ENCODE assay signal across 12 cellular contexts in the genomic region with DNA sequence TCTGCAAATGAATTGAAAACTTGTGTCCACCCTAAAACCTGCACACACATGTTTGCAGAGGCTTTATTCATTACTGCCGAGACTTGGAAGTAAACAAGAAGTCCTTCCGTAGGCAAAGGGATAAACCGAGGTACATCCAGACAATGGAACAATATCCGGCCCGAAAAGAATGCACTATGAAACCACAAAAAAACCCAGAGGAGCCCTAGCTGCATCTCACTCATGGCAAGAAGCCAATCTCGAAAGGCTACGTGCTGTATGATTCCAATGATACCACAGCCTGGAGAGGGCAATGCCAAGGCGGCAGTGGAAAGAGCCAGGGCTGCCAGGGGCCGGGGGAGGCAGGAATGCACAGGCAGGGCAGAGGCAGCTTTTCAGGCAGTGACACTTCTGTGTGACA. TPM values are rescaled to one million over a fixed set of nuclear protein-coding genes. Genes with fewer than 3 reads are reported as not detected.
DNase-seq lines count a peak whose midpoint lies in the region; ATAC-seq, FAIRE-seq and TF ChIP-seq lines count a peak whose summit lies in the region.
"Had no signal": no experiment of that assay in that cellular context is flagged by ENCODE, and none has a peak within 500 bp of the region (broad histone marks: within the 10 kb centered on the region; RNA-seq: fewer than 3 reads in every experiment).

No MANE protein-coding gene starts in this region.

- H3K4me3 Mint-ChIP-seq in astrocyte (ENCODE audit: unreplicated experiment) (no peak overlapping the region), GM23338 (no peak overlapping the region)
- H3K4me3 Mint-ChIP-seq: central memory CD8-positive, alpha-beta T cell had no signal

- peak; percentile 1 for DNase-seq in BE2C
- DNase-seq in HT-29 (ENCODE audit: low spot score): peak; percentile 41
- DNase-seq in astrocyte (ENCODE audit: low read depth): peak; percentile 14
- DNase-seq in lower lobe of right lung: peak; percentile 40
- DNase-seq in NK-92 treated with Interleukin-12 subunit alpha and Interleukin-12 subunit beta, amount 100 ng/mL, for 24 hours (lab: John Stamatoyannopoulos, UW): no peak
- no peak for DNase-seq in GM23338 (ENCODE audit: low spot score)
- DNase-seq in superior temporal gyrus (ENCODE audit: extremely low spot score): no peak
- DNase-seq: NCI-H187 treated with DMSO at 0.1 percent for 48 hours had no signal

- H3K4me2 ChIP-seq in astrocyte (ENCODE audit: low read length) (peak overlapping the region; percentile 36), GM23338 (no peak overlapping the region)

- H3K36me3 ChIP-seq in BE2C (no peaks in the 10 kb centered on the region), astrocyte (ENCODE audit: insufficient read depth, low read length) (no peaks in the 10 kb centered on the region), lower lobe of right lung (no peaks in the 10 kb centered on the region), GM23338 (ENCODE audit: insufficient read depth) (no peaks in the 10 kb centered on the region)
- H3K36me3 ChIP-seq: WERI-Rb-1 had no signal

- H4K20me1 ChIP-seq in astrocyte (ENCODE audit: insufficient read depth, low read length) (no peaks in the 10 kb centered on the region), GM23338 (replicated peaks; ENCODE audit: insufficient read depth) (no peaks in the 10 kb centered on the region)

- no peak for FAIRE-seq in astrocyte (lab: Jason Lieb, UNC)

- no peak overlapping the region for H3K4me3 ChIP-seq in BE2C (ENCODE audit: low read depth, low read length)
- no peak overlapping the region for H3K4me3 ChIP-seq in astrocyte (ENCODE audit: insufficient read depth, low read depth, low read length)
- no peak overlapping the region for H3K4me3 ChIP-seq in lower lobe of right lung
- no peak overlapping the region for H3K4me3 ChIP-seq in GM23338

- no peak overlapping the region for H2AFZ ChIP-seq in astrocyte (ENCODE audit: low read depth, low read length)
- H2AFZ ChIP-seq in GM23338: no peak overlapping the region

- H3K36me3 Mint-ChIP-seq in astrocyte (ENCODE audit: low read depth, unreplicated experiment): no peaks in the 10 kb centered on the region
- no peaks in the 10 kb centered on the region for H3K36me3 Mint-ChIP-seq in GM23338 (ENCODE audit: low read depth)

- H3K27me3 Mint-ChIP-seq in astrocyte (ENCODE audit: low read depth, unreplicated experiment) (no peaks in the 10 kb centered on the region), GM23338 (ENCODE audit: insufficient read depth, low read depth, poor library complexity) (peaks cover 12% of the 10 kb centered on the region)
- H3K27me3 Mint-ChIP-seq: central memory CD8-positive, alpha-beta T cell had no signal

- H3K4me1 Mint-ChIP-seq in astrocyte (ENCODE audit: low read depth, unreplicated experiment) (peaks cover 3% of the 10 kb centered on the region), GM23338 (peaks cover 6% of the 10 kb centered on the region)

- no peaks in the 10 kb centered on the region for H3K9me2 ChIP-seq in GM23338 (ENCODE audit: insufficient read depth)

- no peaks in the 10 kb centered on the region for H3F3A ChIP-seq in GM23338 (replicated peaks; ENCODE audit: low read depth)

- H3K27ac ChIP-seq in astrocyte (ENCODE audit: low read depth, low read length) (no peak overlapping the region), lower lobe of right lung (no peak overlapping the region), GM23338 (ENCODE audit: low read depth) (no peak overlapping the region)
- H3K27ac ChIP-seq: WERI-Rb-1 had no signal

- H3K9me3 ChIP-seq in BE2C (no peaks in the 10 kb centered on the region), astrocyte (ENCODE audit: insufficient read depth, low read depth, low read length) (no peaks in the 10 kb centered on the region), lower lobe of right lung (no peaks in the 10 kb centered on the region)

- H3K79me2 ChIP-seq in astrocyte (ENCODE audit: insufficient read depth, low read length): no peaks in the 10 kb centered on the region
- no peaks in the 10 kb centered on the region for H3K79me2 ChIP-seq in GM23338 (replicated peaks; ENCODE audit: insufficient read depth)

- H3K27ac Mint-ChIP-seq in astrocyte (ENCODE audit: unreplicated experiment): no peak overlapping the region
- no peak overlapping the region for H3K27ac Mint-ChIP-seq in GM23338

- intact Hi-C loops in lower lobe of right lung (cut with DNase I): no loop called here

- TF ChIP-seq CTCF in BE2C (IDR thresholded peaks at IDR 0.05; ENCODE audit: low read depth, low read length): no peak
- TF ChIP-seq CTCF in astrocyte (IDR thresholded peaks at IDR 0.05; ENCODE audit: insufficient read depth, low read depth, low read length): no peak
- no peak for TF ChIP-seq CTCF in lower lobe of right lung (IDR thresholded peaks at IDR 0.05)
- TF ChIP-seq CTCF in GM23338 (conservative IDR thresholded peaks at IDR 0.05; ENCODE audit: low read depth in 2 of 2): no peak

- ATAC-seq in lower lobe of right lung (no peak), HG03571 (IDR thresholded peaks at IDR 0.05; ENCODE audit: unreplicated experiment) (no peak), GM23338 (no peak)

- H3K4me1 ChIP-seq in BE2C (no peaks in the 10 kb centered on the region), astrocyte (ENCODE audit: insufficient read depth, low read length) (no peaks in the 10 kb centered on the region), lower lobe of right lung (no peaks in the 10 kb centered on the region), GM23338 (ENCODE audit: insufficient read depth) (no peaks in the 10 kb centered on the region)

- H3K9me3 Mint-ChIP-seq in astrocyte (ENCODE audit: unreplicated experiment): peaks cover 4% of the 10 kb centered on the region
- no peaks in the 10 kb centered on the region for H3K9me3 Mint-ChIP-seq in GM23338
- H3K9me3 Mint-ChIP-seq: central memory CD8-positive, alpha-beta T cell had no signal

- no peak overlapping the region for H3K9ac ChIP-seq in astrocyte (ENCODE audit: low read length)

- no peaks in the 10 kb centered on the region for H3K27me3 ChIP-seq in BE2C
- no peaks in the 10 kb centered on the region for H3K27me3 ChIP-seq in astrocyte (ENCODE audit: insufficient read depth, low read length)
- no peaks in the 10 kb centered on the region for H3K27me3 ChIP-seq in lower lobe of right lung (ENCODE audit: low read depth)
- H3K27me3 ChIP-seq in GM23338 (ENCODE audit: insufficient read depth): no peaks in the 10 kb centered on the region

TF ChIP-seq in GM23338, 12 proteins besides CTCF, POLR2A, EP300 and RAD21 (continues in another document):
- no peak for TF ChIP-seq EZH2 (IDR thresholded peaks at IDR 0.05; ENCODE audit: low read depth, unreplicated experiment)
- TF ChIP-seq, protein P1, sequence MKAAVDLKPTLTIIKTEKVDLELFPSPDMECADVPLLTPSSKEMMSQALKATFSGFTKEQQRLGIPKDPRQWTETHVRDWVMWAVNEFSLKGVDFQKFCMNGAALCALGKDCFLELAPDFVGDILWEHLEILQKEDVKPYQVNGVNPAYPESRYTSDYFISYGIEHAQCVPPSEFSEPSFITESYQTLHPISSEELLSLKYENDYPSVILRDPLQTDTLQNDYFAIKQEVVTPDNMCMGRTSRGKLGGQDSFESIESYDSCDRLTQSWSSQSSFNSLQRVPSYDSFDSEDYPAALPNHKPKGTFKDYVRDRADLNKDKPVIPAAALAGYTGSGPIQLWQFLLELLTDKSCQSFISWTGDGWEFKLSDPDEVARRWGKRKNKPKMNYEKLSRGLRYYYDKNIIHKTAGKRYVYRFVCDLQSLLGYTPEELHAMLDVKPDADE (IDR thresholded peaks at IDR 0.05): no peak
- no peak for TF ChIP-seq ZNF331 (CRISPR knock-in tag; IDR thresholded peaks at IDR 0.05; ENCODE audit: low read depth)
- no peak for TF ChIP-seq EZH2phosphoT487 (IDR thresholded peaks at IDR 0.05; ENCODE audit: unreplicated experiment)

RNA-seq across cellular contexts. Expression of a gene that starts 3.2 kb away (rescaled TPM):
- 155 TPM for polyA plus RNA-seq in BE2C (2012; ENCODE audit: insufficient read depth, insufficient read length, low read depth)
- total RNA-seq in HT-29 (2014; rRNA removed; shearing (Covaris generic)): 107 and 109 TPM in 2 replicates
- total RNA-seq in astrocyte (22.2 and 26.9 TPM in 2 replicates), lower lobe of right lung (59.2 TPM)
- total RNA-seq in GM23338 (2014; rRNA removed; shearing (Covaris generic)): 63.3 and 91.5 TPM in 2 replicates
- polyA plus RNA-seq in GM23338 (2016; fragmentation: Nextera tagmentation; extraction: Ambion mirVana): 84.7 and 92.0 TPM in 2 replicates

RNA-seq across cellular contexts. Expression of a gene that starts 24.5 kb away (rescaled TPM):
- not detected for polyA plus RNA-seq in BE2C (2012; ENCODE audit: insufficient read depth, insufficient read length, low read depth)
- 0.23 TPM in 1 of 2 replicates, not detected in the other for total RNA-seq in HT-29 (2014; rRNA removed; shearing (Covaris generic))
- total RNA-seq in astrocyte (not detected in 2 replicates), lower lobe of right lung (4.7 TPM)
- not detected in 2 replicates for total RNA-seq in GM23338 (2014; rRNA removed; shearing (Covaris generic))
- not detected in 2 replicates for polyA plus RNA-seq in GM23338 (2016; fragmentation: Nextera tagmentation; extraction: Ambion mirVana)

RNA-seq across cellular contexts. Expression of a gene that starts 52.3 kb away (rescaled TPM):
- polyA plus RNA-seq in BE2C (2012; ENCODE audit: insufficient read depth, insufficient read length, low read depth): not detected
- not detected in 2 replicates for total RNA-seq in HT-29 (2014; rRNA removed; shearing (Covaris generic))
- total RNA-seq in astrocyte (not detected in 2 replicates), lower lobe of right lung (not detected)
- 0.04 TPM in 1 of 2 replicates, not detected in the other for total RNA-seq in GM23338 (2014; rRNA removed; shearing (Covaris generic))
- polyA plus RNA-seq in GM23338 (2016; fragmentation: Nextera tagmentation; extraction: Ambion mirVana): not detected in 2 replicates
- total RNA-seq: subcutaneous adipose tissue had no signal

RNA-seq across cellular contexts. Expression of a gene that starts 53.7 kb away (rescaled TPM):
- 76.7 TPM for polyA plus RNA-seq in BE2C (2012; ENCODE audit: insufficient read depth, insufficient read length, low read depth)
- total RNA-seq in HT-29 (2014; rRNA removed; shearing (Covaris generic)): 0.81 TPM in 1 of 2 replicates, not detected in the other
- total RNA-seq in astrocyte (0.52 and 0.70 TPM in 2 replicates), lower lobe of right lung (87.6 TPM)
- total RNA-seq in GM23338 (2014; rRNA removed; shearing (Covaris generic)): 0.76 TPM in 1 of 2 replicates, not detected in the other
- 0.86 and 1.2 TPM in 2 replicates for polyA plus RNA-seq in GM23338 (2016; fragmentation: Nextera tagmentation; extraction: Ambion mirVana)

Comparison
In these comparisons a context has a peak if more than half of its experiments do, and no peak if none do; other contexts are left out.
1. DNase-seq: peak in BE2C (single experiment), HT-29 (single experiment), astrocyte (single experiment) and lower lobe of right lung (single experiment); none in NK-92 treated with Interleukin-12 subunit alpha and Interleukin-12 subunit beta, amount 100 ng/mL, for 24 hours (single experiment), GM23338 (single experiment) and superior temporal gyrus (single experiment).